In the genomic region with DNA sequence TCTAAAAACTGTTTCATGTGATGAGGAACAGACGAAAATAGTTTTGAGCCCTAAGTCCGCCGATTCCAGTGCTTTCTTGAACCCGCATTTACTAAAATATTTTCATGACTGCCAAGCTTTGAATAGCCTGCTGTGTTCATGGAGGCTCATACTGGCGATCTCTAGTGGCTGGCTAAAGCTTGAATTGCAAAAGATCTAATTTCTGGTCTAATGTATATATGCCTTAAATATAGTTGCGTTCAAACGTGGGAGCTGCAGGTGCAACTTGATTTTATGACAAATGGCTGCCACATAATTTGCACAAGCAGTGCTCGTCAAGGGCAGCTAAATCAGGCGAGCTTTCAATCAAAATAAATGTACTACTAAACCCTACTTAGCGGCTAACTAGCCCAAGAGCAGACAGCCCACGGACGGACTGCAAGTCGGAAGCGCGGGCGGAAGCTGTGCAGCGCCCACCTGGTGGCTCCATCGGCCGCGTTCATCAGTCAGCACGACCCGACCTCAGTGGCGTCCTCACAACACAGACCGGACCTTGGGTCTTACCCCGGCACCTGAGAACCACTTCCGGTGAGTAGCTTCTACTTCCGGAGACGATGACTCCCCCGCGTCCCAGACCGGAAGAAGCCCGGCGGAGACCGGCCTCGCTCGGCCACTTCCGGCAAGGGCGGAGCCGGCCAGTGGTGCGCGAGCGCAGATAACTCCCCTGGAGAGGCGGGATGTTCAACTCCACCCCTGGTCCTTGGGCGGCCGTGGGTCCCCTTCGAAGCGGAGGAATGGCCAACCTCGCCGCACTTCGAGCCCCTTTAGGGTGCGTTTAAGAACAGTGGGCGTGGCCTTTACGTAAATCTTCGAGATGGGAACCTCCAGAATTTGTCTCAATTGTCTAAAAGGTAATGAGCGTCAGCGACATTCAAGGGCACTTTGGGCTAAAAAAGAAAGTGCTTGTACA, we compare ENCODE assay signal across 8 cellular contexts. TPM values are rescaled to one million over a fixed set of nuclear protein-coding genes. Genes with fewer than 3 reads are reported as not detected.
DNase-seq lines count a peak whose midpoint lies in the region; ATAC-seq and TF ChIP-seq lines count a peak whose summit lies in the region.

No MANE protein-coding gene starts in this region.

- H3K27me3 ChIP-seq in dorsolateral prefrontal cortex, result no peaks in the 10 kb centered on the region

- ATAC-seq in GM19372 (IDR thresholded peaks at IDR 0.05; ENCODE audit: low read depth, unreplicated experiment) (peak; percentile 93), HG03521 (IDR thresholded peaks at IDR 0.05; ENCODE audit: unreplicated experiment) (peak; percentile 94)

- DNase-seq in CD1c-positive myeloid dendritic cell (ENCODE audit: extremely low spot score) (peak; percentile 94), NCI-H69 (lab: John Stamatoyannopoulos, UW) (peak; percentile 99), dorsolateral prefrontal cortex (peak; percentile 92 to 96 (median 94)), lower leg skin (ENCODE audit: low spot score in 2 of 2) (peak; percentile 90 to 98)
- peak; percentile 90 to 92 for DNase-seq in activated CD4-positive, alpha-beta T cell treated with anti-CD3 and anti-CD28 coated beads, Interleukin-2, amount 50 U/mL, for 48 hours
- peak; percentile 74 to 81 for DNase-seq in stimulated activated CD4-positive, alpha-beta T cell treated with anti-CD3 and anti-CD28 coated beads, Interleukin-4, amount 100 ng/mL, for 4 hours

- WGBS in lower leg skin, 2 donors, result 2 to 3% methylated on average over 45 to 54 of the region's 56 CpGs

- peak overlapping the region; percentile 57 to 96 (median 74) for H3K4me3 ChIP-seq in dorsolateral prefrontal cortex
- H3K4me3 ChIP-seq in lower leg skin (ENCODE audit: low read depth, poor library complexity, severe bottlenecking), result peak overlapping the region; percentile 40

- no peak for TF ChIP-seq POLR2A in lower leg skin (IDR thresholded peaks at IDR 0.05)

- intact Hi-C loops in dorsolateral prefrontal cortex (cut with DNase I) (loop anchor here (1.0 to 10.0 kb wide), 7 partner anchors 122 to 696 kb away; a partner anchor contains a TSS), lower leg skin (cut with DNase I; ENCODE audit: low total_unique reads) (no loop called here)

- TF ChIP-seq CTCF in dorsolateral prefrontal cortex (IDR thresholded peaks at IDR 0.05 in 54 of 56, conservative IDR thresholded peaks at IDR 0.05 in 2 of 56; ENCODE audit: low read depth in 1 of 56, partially characterized antibody in 56 of 56), result peak in 52 of 56 donors; percentile 19 to 68 (median 47)
- TF ChIP-seq CTCF in lower leg skin (IDR thresholded peaks at IDR 0.05), result no peak

- peak overlapping the region; percentile 17 to 96 (median 85) for H3K27ac ChIP-seq in dorsolateral prefrontal cortex

RNA-seq across cellular contexts. Expression of a gene that starts 6.1 kb away (rescaled TPM):
- total RNA-seq in dorsolateral prefrontal cortex (100 to 1,000 TPM; 155 to 321 (median 208) TPM), lower leg skin (1,000 to 10,000 TPM in 3 of 4 donors, 100 to 1,000 TPM in 1; 913 to 2,100 (median 1,383) TPM)

RNA-seq across cellular contexts. Expression of a gene that starts 6.2 kb away (rescaled TPM):
- total RNA-seq in dorsolateral prefrontal cortex (10 to 100 TPM in 119 of 120 experiments, 1 to 10 TPM in 1; 9.2 to 31.7 (median 18.5) TPM), lower leg skin (10 to 100 TPM in 1 of 4 donors, 1 to 10 TPM in 3; 3.3 to 13.0 (median 6.2) TPM)

Comparison
In these comparisons a context has a peak if more than half of its experiments do, and no peak if none do; other contexts are left out.
1. Peak in every context shown above with its lines: DNase-seq, ATAC-seq, H3K4me3 ChIP-seq and H3K27ac ChIP-seq.
2. CTCF ChIP-seq: peak in dorsolateral prefrontal cortex (52 of 56); none in lower leg skin (0 of 3).